In the genomic region with DNA sequence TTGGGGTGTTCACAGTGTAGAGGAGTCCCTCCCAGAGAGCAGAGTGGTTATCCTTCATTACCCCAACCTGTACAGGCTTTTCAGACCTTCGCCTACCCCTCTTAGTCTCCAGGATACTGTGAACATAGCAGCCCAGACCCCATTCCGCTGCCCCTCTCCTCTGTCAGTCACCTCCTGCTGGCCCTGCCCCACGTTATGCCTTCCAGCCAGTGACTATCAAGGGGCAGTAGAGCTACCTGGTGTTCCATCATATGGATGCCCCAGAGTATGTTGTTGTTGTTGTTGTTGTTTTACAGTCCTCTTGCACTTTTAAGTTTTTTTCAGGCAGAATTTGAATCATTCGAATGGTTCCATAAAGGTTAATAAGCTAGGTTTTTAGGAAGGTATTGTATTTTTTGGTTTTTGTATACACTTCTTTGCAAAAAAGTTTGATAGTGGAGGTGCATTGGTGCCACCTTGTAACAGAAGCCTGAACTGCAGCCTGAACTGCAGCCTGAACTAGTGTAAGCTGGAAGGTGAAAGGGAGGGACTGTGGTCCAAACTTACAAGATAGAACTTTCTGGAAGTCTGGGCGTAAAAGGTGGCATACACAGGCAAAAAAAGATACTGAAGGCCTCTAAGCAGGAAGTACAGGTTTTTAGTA, we compare ENCODE assay signal across 10 cellular contexts.
DNase-seq lines count a peak whose midpoint lies in the region; ATAC-seq lines count a peak whose summit lies in the region.
"Had no signal": no experiment of that assay in that cellular context is flagged by ENCODE, and none has a peak within 500 bp of the region (broad histone marks: within the 10 kb centered on the region; RNA-seq: fewer than 3 reads in every experiment).

No MANE protein-coding gene starts in this region.

- no peak overlapping the region for H2BK12ac ChIP-seq in neuronal stem cell (ENCODE audit: low read length)

- no peak overlapping the region for H2AFZ ChIP-seq in neuronal stem cell (ENCODE audit: low read length)

- peaks cover 0 to 14% of the 10 kb centered on the region in 2 donors for H3K36me3 ChIP-seq in neuronal stem cell (replicated peaks in 1 of 2; ENCODE audit: control insufficient read depth in 2 of 2, insufficient read depth in 2 of 2, low read length in 2 of 2)

- DNase-seq in NCI-H1436 (lab: John Stamatoyannopoulos, UW) (peak; percentile 9), NCI-H1436 treated with DMSO at 0.1 percent for 48 hours (lab: John Stamatoyannopoulos, UW) (no peak), left lobe of liver (ENCODE audit: low spot score) (no peak), AG08396 (ENCODE audit: low spot score) (no peak), T1000 (lab: John Stamatoyannopoulos, UW) (no peak), neuronal stem cell (ENCODE audit: low spot score) (no peak)
- DNase-seq in activated CD4-positive, alpha-beta T cell treated with anti-CD3 and anti-CD28 coated beads, Interleukin-2, amount 50 U/mL, for 1 hour: peak; percentile 1
- DNase-seq: activated B cell treated with CpG ODN at 0.5 μM for 24 hours had no signal

- H3K4ac ChIP-seq in neuronal stem cell (ENCODE audit: low read length): no peak overlapping the region

- no peaks in the 10 kb centered on the region for H3K4me1 ChIP-seq in neuronal stem cell (ENCODE audit: control insufficient read depth in 2 of 2, insufficient read depth in 1 of 2, low read depth in 1 of 2, low read length in 2 of 2)

- no peak overlapping the region for H2BK120ac ChIP-seq in neuronal stem cell (ENCODE audit: low read depth, low read length)

- H3K18ac ChIP-seq in neuronal stem cell (ENCODE audit: low read length): no peak overlapping the region

- H3K9ac ChIP-seq in neuronal stem cell (ENCODE audit: low read depth, low read length, poor library complexity): no peak overlapping the region

- no peak overlapping the region for H2AK5ac ChIP-seq in neuronal stem cell (ENCODE audit: low read depth, low read length)

- no CpG with 5 or more reads among the region's 5 CpGs for WGBS in neuronal stem cell (ENCODE audit: extremely low coverage in 2 of 2, insufficient read length in 2 of 2, insufficient replicate concordance in 1 of 2), 2 donors

- H3K23ac ChIP-seq in neuronal stem cell (ENCODE audit: low read depth, low read length, poor library complexity): no peak overlapping the region

- H4K8ac ChIP-seq in neuronal stem cell (ENCODE audit: low read depth, low read length): no peak overlapping the region

- no peak overlapping the region for H3K14ac ChIP-seq in neuronal stem cell (ENCODE audit: low read length)

- H3K9me3 ChIP-seq in neuronal stem cell (replicated peaks in 1 of 2; ENCODE audit: control insufficient read depth in 2 of 2, insufficient read depth in 1 of 2, low read depth in 1 of 2, low read length in 2 of 2): no peaks in the 10 kb centered on the region

- no peak overlapping the region for H3K4me2 ChIP-seq in neuronal stem cell (ENCODE audit: insufficient read depth, low read length, poor library complexity, severe bottlenecking)

- no peaks in the 10 kb centered on the region for H3K27me3 ChIP-seq in neuronal stem cell (ENCODE audit: control insufficient read depth in 3 of 3, insufficient read depth in 3 of 3, low read depth in 1 of 3, low read length in 3 of 3)

- no peak overlapping the region for H2BK15ac ChIP-seq in neuronal stem cell (ENCODE audit: low read length)

- peak; percentile 54 for ATAC-seq in HG02884 (IDR thresholded peaks at IDR 0.05; ENCODE audit: unreplicated experiment)
- ATAC-seq in left lobe of liver: peak; percentile 80
- ATAC-seq: naive thymus-derived CD8-positive, alpha-beta T cell had no signal

- H4K91ac ChIP-seq in neuronal stem cell (ENCODE audit: low read depth, low read length, poor library complexity): no peak overlapping the region

- H3K79me1 ChIP-seq in neuronal stem cell (ENCODE audit: low read depth, low read length): no peaks in the 10 kb centered on the region

- no peak overlapping the region for H3K27ac ChIP-seq in neuronal stem cell (replicated peaks; ENCODE audit: low read length)

- H2BK5ac ChIP-seq in neuronal stem cell (ENCODE audit: low read length): no peak overlapping the region

- H3K4me3 ChIP-seq in neuronal stem cell (ENCODE audit: low read length in 2 of 2): no peak overlapping the region

Comparison
In these comparisons a context has a peak if more than half of its experiments do, and no peak if none do; other contexts are left out.
1. DNase-seq: peak in NCI-H1436 (single experiment) and activated CD4-positive, alpha-beta T cell treated with anti-CD3 and anti-CD28 coated beads, Interleukin-2, amount 50 U/mL, for 1 hour (single experiment); none in NCI-H1436 treated with DMSO at 0.1 percent for 48 hours (single experiment), left lobe of liver (single experiment), AG08396 (single experiment), T1000 (single experiment) and neuronal stem cell (single experiment).